In the genomic region with DNA sequence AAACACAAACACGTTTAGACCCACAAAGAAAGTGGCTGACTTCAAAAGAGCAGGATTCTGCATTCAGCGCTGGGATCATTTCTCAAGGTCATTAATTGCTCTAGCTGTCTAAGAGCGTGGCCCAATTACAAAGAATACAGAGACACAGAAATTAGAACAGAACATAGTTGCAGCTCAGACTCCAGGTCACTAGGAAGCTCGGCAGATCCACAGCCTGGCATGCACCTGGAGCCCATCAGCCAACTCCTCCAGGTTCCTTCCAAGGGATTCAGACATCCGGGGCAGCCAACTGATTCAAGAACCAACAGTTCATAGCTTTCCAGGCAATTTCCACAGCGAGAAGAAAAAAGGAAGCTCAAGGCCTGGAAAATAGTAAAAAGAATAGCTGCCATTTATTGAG, we compare ENCODE assay signal across 20 cellular contexts.
DNase-seq lines count a peak whose midpoint lies in the region; ATAC-seq and TF ChIP-seq lines count a peak whose summit lies in the region.
"Had no signal": no experiment of that assay in that cellular context is flagged by ENCODE, and none has a peak within 500 bp of the region (broad histone marks: within the 10 kb centered on the region; RNA-seq: fewer than 3 reads in every experiment).

No MANE protein-coding gene starts in this region.

- H3K4me2 ChIP-seq in BLaER1 (peak overlapping the region; percentile 97), parathyroid adenoma (ENCODE audit: low read length) (no peak overlapping the region)
- H3K4me2 ChIP-seq: A549 had no signal

- H3K36me3 Mint-ChIP-seq in memory B cell = no peaks in the 10 kb centered on the region
- no peaks in the 10 kb centered on the region for H3K36me3 Mint-ChIP-seq in activated T-helper 2 cell treated with anti-CD3 and anti-CD28 coated beads, Interferon-gamma antibody, Interleukin-2, Interleukin-4, amounts not matched to agents 10 μg/mL and 5 μg/mL and 100 μg/mL, durations not matched to agents 14 hours and 24 hours and 36 hours (ENCODE audit: low read depth)
- H3K36me3 Mint-ChIP-seq: CD8-positive, alpha-beta memory T cell had no signal

- no peaks in the 10 kb centered on the region for H4K20me1 ChIP-seq in BLaER1

- H3K79me2 ChIP-seq in parathyroid adenoma = peaks cover 44% of the 10 kb centered on the region

- H3K27ac ChIP-seq in BLaER1 (peak overlapping the region; percentile 86), parathyroid adenoma (peak overlapping the region; percentile 93)
- H3K27ac ChIP-seq in effector memory CD4-positive, alpha-beta T cell (ENCODE audit: insufficient read depth, low read length, poor library complexity, severe bottlenecking) = no peak overlapping the region
- H3K27ac ChIP-seq: A549, SK-N-MC had no signal

- H3K4me3 Mint-ChIP-seq in memory B cell = no peak overlapping the region
- no peak overlapping the region for H3K4me3 Mint-ChIP-seq in activated T-helper 2 cell treated with anti-CD3 and anti-CD28 coated beads, Interferon-gamma antibody, Interleukin-2, Interleukin-4, amounts not matched to agents 10 μg/mL and 5 μg/mL and 100 μg/mL, durations not matched to agents 14 hours and 24 hours and 36 hours (ENCODE audit: low read depth)
- H3K4me3 Mint-ChIP-seq: CD8-positive, alpha-beta memory T cell had no signal

- H2AFZ ChIP-seq in parathyroid adenoma = no peak overlapping the region

- no peak overlapping the region for H3K9ac ChIP-seq in BLaER1
- H3K9ac ChIP-seq in parathyroid adenoma = no peak overlapping the region

- H3K27me3 ChIP-seq in BLaER1 (no peaks in the 10 kb centered on the region), H7 (ENCODE audit: control insufficient read depth, insufficient read depth, low read length) (peaks cover under 1% of the 10 kb centered on the region), parathyroid adenoma (ENCODE audit: control insufficient read depth, insufficient read depth, low read length) (no peaks in the 10 kb centered on the region)
- H3K27me3 ChIP-seq in effector memory CD4-positive, alpha-beta T cell (replicated peaks; ENCODE audit: control insufficient read depth, insufficient read depth, low read length, poor library complexity, severe bottlenecking) = no peaks in the 10 kb centered on the region

- H3K4me1 ChIP-seq in BLaER1 (peaks cover 97% of the 10 kb centered on the region), parathyroid adenoma (peaks cover 39% of the 10 kb centered on the region)
- H3K4me1 ChIP-seq in effector memory CD4-positive, alpha-beta T cell (ENCODE audit: control insufficient read depth, insufficient read depth, low read length, poor library complexity, severe bottlenecking) = peaks cover 19% of the 10 kb centered on the region

- H3K27me3 Mint-ChIP-seq in memory B cell = peaks cover 8% of the 10 kb centered on the region
- peaks cover 8% of the 10 kb centered on the region for H3K27me3 Mint-ChIP-seq in activated T-helper 2 cell treated with anti-CD3 and anti-CD28 coated beads, Interferon-gamma antibody, Interleukin-2, Interleukin-4, amounts not matched to agents 10 μg/mL and 5 μg/mL and 100 μg/mL, durations not matched to agents 14 hours and 24 hours and 36 hours (ENCODE audit: low read depth)
- H3K27me3 Mint-ChIP-seq: CD8-positive, alpha-beta memory T cell had no signal

- intact Hi-C loops in activated T-helper 2 cell treated with anti-CD3 and anti-CD28 coated beads, Interferon-gamma antibody, Interleukin-2, Interleukin-4, amounts not matched to agents 10 μg/mL and 5 μg/mL and 100 μg/mL, durations not matched to agents 14 hours and 24 hours and 36 hours (cut with micrococcal nuclease) = no loop called here

- peak overlapping the region; percentile 56 for H3K27ac Mint-ChIP-seq in memory B cell
- no peak overlapping the region for H3K27ac Mint-ChIP-seq in activated T-helper 2 cell treated with anti-CD3 and anti-CD28 coated beads, Interferon-gamma antibody, Interleukin-2, Interleukin-4, amounts not matched to agents 10 μg/mL and 5 μg/mL and 100 μg/mL, durations not matched to agents 14 hours and 24 hours and 36 hours

- ATAC-seq in memory B cell (ENCODE audit: low read depth) = no peak
- ATAC-seq in GM18873 (IDR thresholded peaks at IDR 0.05; ENCODE audit: low FRiP score, unreplicated experiment) = no peak
- ATAC-seq: A549 had no signal

- peak; percentile 30 for DNase-seq in H7
- DNase-seq in memory B cell (ENCODE audit: low spot score in 2 of 2) = no peak
- no peak for DNase-seq in activated T-helper 2 cell treated with anti-CD3 and anti-CD28 coated beads, Interferon-gamma antibody, Interleukin-2, Interleukin-4, amounts not matched to agents 10 μg/mL and 5 μg/mL and 100 μg/mL, durations not matched to agents 14 hours and 24 hours and 36 hours (ENCODE audit: low spot score)
- no peak for DNase-seq in effector memory CD4-positive, alpha-beta T cell
- DNase-seq in DMS53 treated with DMSO at 0.1 percent for 48 hours (lab: John Stamatoyannopoulos, UW; ENCODE audit: unreplicated experiment) = no peak
- DNase-seq: C1 segment of cervical spinal cord; GDM1; GOT3; KBM-7; NCI-H1105; NCI-H2081 treated with DMSO at 0.1 percent for 48 hours; NK-92 treated with Interleukin-12 subunit alpha and Interleukin-12 subunit beta, amount 100 ng/mL, for 24 hours; OCI-M1; SHP77 had no signal

- H3K4me3 ChIP-seq in BLaER1 = no peak overlapping the region
- H3K4me3 ChIP-seq in H7 (ENCODE audit: insufficient read depth, low read depth, low read length) = no peak overlapping the region
- no peak overlapping the region for H3K4me3 ChIP-seq in parathyroid adenoma (ENCODE audit: low read depth, low read length)
- no peak overlapping the region for H3K4me3 ChIP-seq in effector memory CD4-positive, alpha-beta T cell (ENCODE audit: insufficient read depth, low read depth, low read length, poor library complexity, severe bottlenecking)
- H3K4me3 ChIP-seq: A549, SK-N-MC had no signal

- TF ChIP-seq CTCF in parathyroid adenoma (IDR thresholded peaks at IDR 0.05) = no peak

- H3K36me3 ChIP-seq in BLaER1 = no peaks in the 10 kb centered on the region
- H3K36me3 ChIP-seq in H7 (replicated peaks; ENCODE audit: control insufficient read depth, insufficient read depth, low read length) = no peaks in the 10 kb centered on the region
- H3K36me3 ChIP-seq in parathyroid adenoma (ENCODE audit: control insufficient read depth, insufficient read depth, low read length) = no peaks in the 10 kb centered on the region
- no peaks in the 10 kb centered on the region for H3K36me3 ChIP-seq in effector memory CD4-positive, alpha-beta T cell (ENCODE audit: control insufficient read depth, insufficient read depth, low read length)

- H3K4me1 Mint-ChIP-seq in memory B cell = peaks cover 41% of the 10 kb centered on the region
- H3K4me1 Mint-ChIP-seq in activated T-helper 2 cell treated with anti-CD3 and anti-CD28 coated beads, Interferon-gamma antibody, Interleukin-2, Interleukin-4, amounts not matched to agents 10 μg/mL and 5 μg/mL and 100 μg/mL, durations not matched to agents 14 hours and 24 hours and 36 hours (ENCODE audit: low read depth) = peaks cover 55% of the 10 kb centered on the region

- no peaks in the 10 kb centered on the region for H3K9me3 Mint-ChIP-seq in memory B cell
- no peaks in the 10 kb centered on the region for H3K9me3 Mint-ChIP-seq in activated T-helper 2 cell treated with anti-CD3 and anti-CD28 coated beads, Interferon-gamma antibody, Interleukin-2, Interleukin-4, amounts not matched to agents 10 μg/mL and 5 μg/mL and 100 μg/mL, durations not matched to agents 14 hours and 24 hours and 36 hours
- H3K9me3 Mint-ChIP-seq: CD8-positive, alpha-beta memory T cell had no signal

- H3K9me3 ChIP-seq in BLaER1 (no peaks in the 10 kb centered on the region), parathyroid adenoma (ENCODE audit: control insufficient read depth, low read length) (no peaks in the 10 kb centered on the region)
- H3K9me3 ChIP-seq in effector memory CD4-positive, alpha-beta T cell (ENCODE audit: control insufficient read depth, low read length) = no peaks in the 10 kb centered on the region
- H3K9me3 ChIP-seq: A549 had no signal
